Comparison of ENCODE assay signal across 8 cellular contexts in genomic region chr17:75832652-75833400, GRCh38. TPM values are rescaled to one million over a fixed set of nuclear protein-coding genes. Genes with fewer than 3 reads are reported as not detected.
A peak's percentile ranks its signal among the peaks of the same experiment; 100 is the strongest.
DNase-seq lines count a peak whose midpoint lies in the region; ATAC-seq and TF ChIP-seq lines count a peak whose summit lies in the region.

No MANE protein-coding gene starts in this region.

- H3K4me1 ChIP-seq in ES-I3 (ENCODE audit: insufficient read depth, low read length): peaks cover 33% of the 10 kb centered on the region

- no peaks in the 10 kb centered on the region for H3K36me3 ChIP-seq in ES-I3 (ENCODE audit: insufficient read depth, low read length)
- H3K36me3 ChIP-seq in brain microvascular endothelial cell (replicated peaks): no peaks in the 10 kb centered on the region

- H3K4me1 Mint-ChIP-seq in natural killer cell treated with Interleukin-12 subunit alpha and Interleukin-12 subunit beta and Interleukin-15 and Interleukin-18, amount 100 ng/mL, for 72 hours (ENCODE audit: low read depth in 2 of 2): peaks cover 25 to 32% of the 10 kb centered on the region in 2 donors

- no peaks in the 10 kb centered on the region for H3K9me3 Mint-ChIP-seq in natural killer cell treated with Interleukin-12 subunit alpha and Interleukin-12 subunit beta and Interleukin-15 and Interleukin-18, amount 100 ng/mL, for 72 hours

- ATAC-seq in natural killer cell treated with Interleukin-12 subunit alpha and Interleukin-12 subunit beta and Interleukin-15 and Interleukin-18, amount 100 ng/mL, for 72 hours: peak; percentile 40 to 50
- ATAC-seq in HG02623 (IDR thresholded peaks at IDR 0.05; ENCODE audit: unreplicated experiment) (no peak), GM19463 (IDR thresholded peaks at IDR 0.05; ENCODE audit: unreplicated experiment) (no peak)

- peak overlapping the region; percentile 74 for H3K4me3 Mint-ChIP-seq in natural killer cell treated with Interleukin-12 subunit alpha and Interleukin-12 subunit beta and Interleukin-15 and Interleukin-18, amount 100 ng/mL, for 72 hours

- DNase-seq in NCI-H510A (lab: John Stamatoyannopoulos, UW) (peak; percentile 81), coronary artery (ENCODE audit: low spot score) (no peak), NOMO-1 treated with DMSO at 0.1 percent for 48 hours (lab: John Stamatoyannopoulos, UW; ENCODE audit: unreplicated experiment) (no peak), brain microvascular endothelial cell (no peak)
- no peak for DNase-seq in natural killer cell treated with Interleukin-12 subunit alpha and Interleukin-12 subunit beta and Interleukin-15 and Interleukin-18, amount 100 ng/mL, for 72 hours (ENCODE audit: low spot score)

- peak overlapping the region; percentile 20 to 56 for H3K27ac ChIP-seq in coronary artery
- no peak overlapping the region for H3K27ac ChIP-seq in brain microvascular endothelial cell

- H3K36me3 Mint-ChIP-seq in natural killer cell treated with Interleukin-12 subunit alpha and Interleukin-12 subunit beta and Interleukin-15 and Interleukin-18, amount 100 ng/mL, for 72 hours: peaks cover 5% of the 10 kb centered on the region

- H3K4me3 ChIP-seq in coronary artery (no peak overlapping the region), brain microvascular endothelial cell (ENCODE audit: low read depth, low read length) (no peak overlapping the region)

- no peak for TF ChIP-seq CTCF in coronary artery (IDR thresholded peaks at IDR 0.05)
- TF ChIP-seq CTCF in brain microvascular endothelial cell (IDR thresholded peaks at IDR 0.05; ENCODE audit: low read depth, low read length, missing control alignments): no peak

- H3K9me3 ChIP-seq in ES-I3 (ENCODE audit: control insufficient read depth, insufficient read depth, low read length): no peaks in the 10 kb centered on the region

- peak overlapping the region; percentile 71 to 89 for H3K27ac Mint-ChIP-seq in natural killer cell treated with Interleukin-12 subunit alpha and Interleukin-12 subunit beta and Interleukin-15 and Interleukin-18, amount 100 ng/mL, for 72 hours

- H3K27me3 Mint-ChIP-seq in natural killer cell treated with Interleukin-12 subunit alpha and Interleukin-12 subunit beta and Interleukin-15 and Interleukin-18, amount 100 ng/mL, for 72 hours: no peaks in the 10 kb centered on the region

- in situ Hi-C loops in brain microvascular endothelial cell (cut with HindIII; ENCODE audit: low pct_ligation_motif_present, low sequenced_read_pairs): no loop called here

- no peaks in the 10 kb centered on the region for H3K27me3 ChIP-seq in brain microvascular endothelial cell (replicated peaks)

- peak overlapping the region; percentile 28; the same call in 1 of the 2 replicates for H3K9ac ChIP-seq in ES-I3 (ENCODE audit: low read depth, low read length)

RNA-seq across cellular contexts. Expression of gene UNC13D, which starts 11.4 kb away (rescaled TPM):
- total RNA-seq in natural killer cell treated with Interleukin-12 subunit alpha and Interleukin-12 subunit beta and Interleukin-15 and Interleukin-18, amount 100 ng/mL, for 72 hours: 100 to 1,000 TPM; 270 to 289 TPM

RNA-seq across cellular contexts. Expression of gene WBP2, which starts 22.3 kb away (rescaled TPM):
- total RNA-seq in natural killer cell treated with Interleukin-12 subunit alpha and Interleukin-12 subunit beta and Interleukin-15 and Interleukin-18, amount 100 ng/mL, for 72 hours: 100 to 1,000 TPM in 1 of 2 donors, 10 to 100 TPM in 1; 73.8 to 101 TPM

RNA-seq across cellular contexts. Expression of gene TRIM47, which starts 45.6 kb away (rescaled TPM):
- 1 to 10 TPM; 1.6 to 2.1 TPM for total RNA-seq in natural killer cell treated with Interleukin-12 subunit alpha and Interleukin-12 subunit beta and Interleukin-15 and Interleukin-18, amount 100 ng/mL, for 72 hours

RNA-seq across cellular contexts. Expression of gene UNK, which starts 48.2 kb away (rescaled TPM):
- total RNA-seq in natural killer cell treated with Interleukin-12 subunit alpha and Interleukin-12 subunit beta and Interleukin-15 and Interleukin-18, amount 100 ng/mL, for 72 hours: 10 to 100 TPM; 30.6 to 39.8 TPM

Comparison
In these comparisons a context has a peak if more than half of its experiments do, and no peak if none do; other contexts are left out.
1. ATAC-seq: peak in natural killer cell treated with Interleukin-12 subunit alpha and Interleukin-12 subunit beta and Interleukin-15 and Interleukin-18, amount 100 ng/mL, for 72 hours (2 of 2); none in HG02623 (single experiment) and GM19463 (single experiment).